In genomic region chr1:116252785-116253184, GRCh38 we compare ENCODE assay signal across 17 cellular contexts.
DNase-seq lines count a peak whose midpoint lies in the region; ATAC-seq, FAIRE-seq and TF ChIP-seq lines count a peak whose summit lies in the region.
"Had no signal": no experiment of that assay in that cellular context is flagged by ENCODE, and none has a peak within 500 bp of the region (broad histone marks: within the 10 kb centered on the region; RNA-seq: fewer than 3 reads in every experiment).

No MANE protein-coding gene starts in this region.

- no peak overlapping the region for H3K4me3 ChIP-seq in HEK293 (ENCODE audit: low read depth, low read length)
- H3K4me3 ChIP-seq in pancreas = no peak overlapping the region
- H3K4me3 ChIP-seq: GM12878, HAP-1 had no signal

- H3K4me1 ChIP-seq in HEK293 (ENCODE audit: control insufficient read depth, insufficient read depth, low read length) (peaks cover 12% of the 10 kb centered on the region; the same call in 1 of the 2 replicates), pancreas (no peaks in the 10 kb centered on the region)
- H3K4me1 ChIP-seq: HAP-1 had no signal

- no peaks in the 10 kb centered on the region for H3K9me3 ChIP-seq in HEK293 (ENCODE audit: control insufficient read depth, insufficient read depth, low read depth, low read length)
- no peaks in the 10 kb centered on the region for H3K9me3 ChIP-seq in pancreas
- H3K9me3 ChIP-seq: HAP-1 had no signal

- no peak overlapping the region for H3K27ac ChIP-seq in HEK293 (ENCODE audit: extremely low read depth, low read depth, low read length)
- no peak overlapping the region for H3K27ac ChIP-seq in pancreas

- DNase-seq in NCI-H2107 treated with DMSO at 0.1 percent for 48 hours (lab: John Stamatoyannopoulos, UW; ENCODE audit: unreplicated experiment) (peak; percentile 66), NCI-H2107 (lab: John Stamatoyannopoulos, UW) (no peak), NCI-H2171 treated with DMSO at 0.1 percent for 48 hours (lab: John Stamatoyannopoulos, UW) (peak; percentile 52), myocyte (ENCODE audit: low read depth) (peak; percentile 66), pancreas (no peak)
- DNase-seq in central memory CD4-positive, alpha-beta T cell = no peak
- no peak for DNase-seq in NK-92 treated with Interleukin-12 subunit alpha and Interleukin-12 subunit beta, amount 100 ng/mL, for 24 hours (lab: John Stamatoyannopoulos, UW)
- DNase-seq: C1 segment of cervical spinal cord; CD4-positive, alpha-beta T cell; COR-L47; DMS79; GOT3; HFFc6 had no signal

- no peak for FAIRE-seq in pancreas (lab: Jason Lieb, UNC)
- FAIRE-seq: D721Med, GM12878 had no signal

- CTCF ChIA-PET in HEK293 (lab: Yijun Ruan, JAX) = interaction anchor here (0.6 to 0.9 kb wide), 2 partner anchors 232 to 352 kb away, joined by 4 to 7 read pairs; no protein-coding TSS in a partner anchor

- no peaks in the 10 kb centered on the region for H3K27me3 ChIP-seq in pancreas

- no peak for ATAC-seq in pancreas
- ATAC-seq: GM12878 had no signal

- H3K36me3 ChIP-seq in HEK293 (ENCODE audit: control insufficient read depth in 2 of 2, insufficient read depth in 1 of 2, low read length in 2 of 2) = no peaks in the 10 kb centered on the region
- no peaks in the 10 kb centered on the region for H3K36me3 ChIP-seq in pancreas
- H3K36me3 ChIP-seq: HAP-1 had no signal

- POLR2A ChIA-PET in HEK293 (lab: Yijun Ruan, JAX) = no interaction called here

- intact Hi-C loops in pancreas (cut with DNase I) = no loop called here

- TF ChIP-seq CTCF in HEK293 (tag by site-specific recombination; IDR thresholded peaks at IDR 0.05) = no peak
- TF ChIP-seq CTCF in pancreas (IDR thresholded peaks at IDR 0.05) = no peak

TF ChIP-seq in HEK293, 187 proteins besides CTCF, POLR2A, EP300 and RAD21:
- peak; percentile 64 for TF ChIP-seq GLIS1 (tag by site-specific recombination; IDR thresholded peaks at IDR 0.05)
- TF ChIP-seq ZNF146 (tag by site-specific recombination; IDR thresholded peaks at IDR 0.05) = no peak
- 0 out of 2 replicates have a peak, but pooled peaks have one; percentile 21 for TF ChIP-seq GLIS2 (tag by site-specific recombination; IDR thresholded peaks at IDR 0.05)

Comparison
In these comparisons a context has a peak if more than half of its experiments do, and no peak if none do; other contexts are left out.
1. DNase-seq: peak in NCI-H2107 treated with DMSO at 0.1 percent for 48 hours (single experiment), NCI-H2171 treated with DMSO at 0.1 percent for 48 hours (single experiment) and myocyte (single experiment); none in NCI-H2107 (single experiment), pancreas (0 of 6), central memory CD4-positive, alpha-beta T cell (single experiment) and NK-92 treated with Interleukin-12 subunit alpha and Interleukin-12 subunit beta, amount 100 ng/mL, for 24 hours (single experiment).